2 cellular contexts compared by ENCODE assay signal in genomic region chr17:861364-861763, GRCh38.
A peak's percentile ranks its signal among the peaks of the same experiment; 100 is the strongest.
TF ChIP-seq lines count a peak whose summit lies in the region.

No MANE protein-coding gene starts in this region.

TF ChIP-seq in HEK293, 187 proteins besides CTCF, POLR2A, EP300 and RAD21 (continued from another document):
- no peak for TF ChIP-seq ZNF350 (tag by site-specific recombination; IDR thresholded peaks at IDR 0.05)
- no peak for TF ChIP-seq ZNF26 (tag by site-specific recombination; IDR thresholded peaks at IDR 0.05)
- TF ChIP-seq ZNF544 (tag by site-specific recombination; IDR thresholded peaks at IDR 0.05): no peak
- TF ChIP-seq ZNF37A (tag by site-specific recombination; IDR thresholded peaks at IDR 0.05): no peak
- peak; percentile 27; the same call in 1 of the 2 replicates for TF ChIP-seq ZFHX2 (tag by site-specific recombination; conservative IDR thresholded peaks at IDR 0.05)
- TF ChIP-seq EGR2 (tag by site-specific recombination; IDR thresholded peaks at IDR 0.05; ENCODE audit: low read depth): 0 out of 2 replicates have a peak, but pooled peaks have one; percentile 30
- no peak for TF ChIP-seq GLIS2 (tag by site-specific recombination; IDR thresholded peaks at IDR 0.05)
- TF ChIP-seq ZNF239 (tag by site-specific recombination; IDR thresholded peaks at IDR 0.05): no peak
- TF ChIP-seq ZNF155 (tag by site-specific recombination; IDR thresholded peaks at IDR 0.05): no peak
- no peak for TF ChIP-seq ZNF157 (tag by site-specific recombination; IDR thresholded peaks at IDR 0.05)
- TF ChIP-seq ZBTB26 (tag by site-specific recombination; optimal IDR thresholded peaks at IDR 0.05): no peak
- TF ChIP-seq HIC1 (tag by site-specific recombination; IDR thresholded peaks at IDR 0.05): no peak
- TF ChIP-seq ZNF292 (tag by site-specific recombination; IDR thresholded peaks at IDR 0.05; ENCODE audit: borderline replicate concordance, low read depth): no peak

TF ChIP-seq in H1, 55 proteins besides CTCF, POLR2A, EP300 and RAD21 (continued from another document):
- TF ChIP-seq TAF7 (optimal IDR thresholded peaks at IDR 0.05; ENCODE audit: borderline replicate concordance, low read depth, low read length): no peak
- TF ChIP-seq RXRA (IDR thresholded peaks at IDR 0.05; ENCODE audit: insufficient read depth, low read depth, low read length): no peak
- TF ChIP-seq KDM4A (IDR thresholded peaks at IDR 0.05; ENCODE audit: low read depth, low read length, severe bottlenecking): no peak
